8 cellular contexts compared by ENCODE assay signal in the genomic region with DNA sequence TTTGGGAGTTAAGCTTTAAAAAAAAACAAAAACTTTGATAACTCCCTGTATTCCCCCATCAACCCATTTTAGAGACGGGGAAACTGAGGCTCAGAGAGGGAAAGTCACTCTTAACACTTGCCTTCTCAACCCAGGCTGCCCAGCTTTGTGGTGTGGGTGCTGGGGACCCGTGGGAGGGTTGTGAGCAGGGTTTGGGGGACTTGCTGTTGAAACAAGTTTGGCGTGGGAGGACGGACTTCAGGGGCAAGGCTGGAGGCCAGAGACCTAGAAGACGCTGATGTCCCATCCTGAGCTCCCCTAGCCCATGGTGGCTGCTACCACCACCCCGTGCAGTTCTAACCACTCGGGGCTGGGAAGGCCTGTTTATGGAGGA. TPM values are rescaled to one million over a fixed set of nuclear protein-coding genes. Genes with fewer than 3 reads are reported as not detected.
DNase-seq lines count a peak whose midpoint lies in the region; ATAC-seq and TF ChIP-seq lines count a peak whose summit lies in the region.

No MANE protein-coding gene starts in this region.

- peaks cover 3 to 41% (median 39%) of the 10 kb centered on the region in 4 donors for H3K36me3 ChIP-seq in stomach

- CTCF ChIA-PET in activated CD8-positive, alpha-beta T cell treated with anti-CD3 and anti-CD28 coated beads for 36 hours (lab: Charles Lee), result interaction anchor here (1.0 to 2.1 kb wide), 4 partner anchors 42 to 195 kb away, joined by 3 to 7 read pairs (median 4); a partner anchor contains a TSS

- peak overlapping the region; percentile 35 to 93 (median 90) for H3K27ac ChIP-seq in stomach

- H3K4me3 Mint-ChIP-seq in T-helper 1 cell treated with Interleukin-12 subunit alpha and Interleukin-12 subunit beta and Interleukin-4 antibody, amounts not matched to agents 30 μg/mL and 1 μg/mL, for 36 hours, result peak overlapping the region; percentile 88
- peak overlapping the region; percentile 85 for H3K4me3 Mint-ChIP-seq in activated CD8-positive, alpha-beta T cell treated with anti-CD3 and anti-CD28 coated beads for 36 hours
- peak overlapping the region; percentile 84 to 99 (median 98) for H3K4me3 Mint-ChIP-seq in immature natural killer cell

- no peak for TF ChIP-seq POLR2A in stomach (IDR thresholded peaks at IDR 0.05)

- no peak for TF ChIP-seq EP300 in stomach (IDR thresholded peaks at IDR 0.05)

- TF ChIP-seq CTCF in activated CD8-positive, alpha-beta T cell treated with anti-CD3 and anti-CD28 coated beads for 36 hours (IDR thresholded peaks at IDR 0.05), result no peak
- TF ChIP-seq CTCF in stomach (IDR thresholded peaks at IDR 0.05) (no peak), GM10266 (IDR thresholded peaks at IDR 0.05; ENCODE audit: control insufficient read depth, insufficient read depth, low read depth, missing control alignments) (no peak)

- H3K4me1 ChIP-seq in stomach, result peaks cover 14 to 34% (median 31%) of the 10 kb centered on the region in 4 donors

- ATAC-seq in activated CD8-positive, alpha-beta T cell treated with anti-CD3 and anti-CD28 coated beads for 36 hours, result no peak
- no peak for ATAC-seq in HG02852 (IDR thresholded peaks at IDR 0.05; ENCODE audit: unreplicated experiment)

- peaks cover 17% of the 10 kb centered on the region for H3K4me1 Mint-ChIP-seq in T-helper 1 cell treated with Interleukin-12 subunit alpha and Interleukin-12 subunit beta and Interleukin-4 antibody, amounts not matched to agents 30 μg/mL and 1 μg/mL, for 36 hours (ENCODE audit: low read depth)
- peaks cover 23% of the 10 kb centered on the region for H3K4me1 Mint-ChIP-seq in activated CD8-positive, alpha-beta T cell treated with anti-CD3 and anti-CD28 coated beads for 36 hours (ENCODE audit: low read depth)
- H3K4me1 Mint-ChIP-seq in immature natural killer cell, result peaks cover 33 to 39% of the 10 kb centered on the region in 2 donors

- POLR2A ChIA-PET in activated CD8-positive, alpha-beta T cell treated with anti-CD3 and anti-CD28 coated beads for 36 hours (lab: Charles Lee), result interaction anchor here (0.8 to 1.5 kb wide), 5 partner anchors 39 to 73 kb away, joined by 3 to 5 read pairs (median 3); a partner anchor contains a TSS

- peak overlapping the region in 2 of 4 donors; percentile 93 to 100 for H3K4me3 ChIP-seq in stomach

- intact Hi-C loops in activated CD8-positive, alpha-beta T cell treated with anti-CD3 and anti-CD28 coated beads for 36 hours (cut with micrococcal nuclease), result no loop called here
- intact Hi-C loops in stomach (cut with DNase I; ENCODE audit: low total_unique reads), result no loop called here

- no peaks in the 10 kb centered on the region for H3K27me3 Mint-ChIP-seq in T-helper 1 cell treated with Interleukin-12 subunit alpha and Interleukin-12 subunit beta and Interleukin-4 antibody, amounts not matched to agents 30 μg/mL and 1 μg/mL, for 36 hours (ENCODE audit: low read depth)
- H3K27me3 Mint-ChIP-seq in activated CD8-positive, alpha-beta T cell treated with anti-CD3 and anti-CD28 coated beads for 36 hours, result no peaks in the 10 kb centered on the region
- peaks cover 4 to 10% (median 8%) of the 10 kb centered on the region in 3 donors for H3K27me3 Mint-ChIP-seq in immature natural killer cell (ENCODE audit: low read depth in 3 of 3)

- DNase-seq in T-helper 1 cell (no peak), immature natural killer cell (no peak), stomach (no peak), NCI-H526 treated with DMSO at 0.1 percent for 48 hours (lab: John Stamatoyannopoulos, UW) (no peak), GM10266 (ENCODE audit: extremely low spot score) (no peak)
- no peak for DNase-seq in activated CD8-positive, alpha-beta T cell treated with anti-CD3 and anti-CD28 coated beads for 36 hours

- H3K9me3 Mint-ChIP-seq in T-helper 1 cell treated with Interleukin-12 subunit alpha and Interleukin-12 subunit beta and Interleukin-4 antibody, amounts not matched to agents 30 μg/mL and 1 μg/mL, for 36 hours, result no peaks in the 10 kb centered on the region
- no peaks in the 10 kb centered on the region for H3K9me3 Mint-ChIP-seq in activated CD8-positive, alpha-beta T cell treated with anti-CD3 and anti-CD28 coated beads for 36 hours
- peaks cover 0 to 2% (median 0%) of the 10 kb centered on the region in 6 donors for H3K9me3 Mint-ChIP-seq in immature natural killer cell

- no peaks in the 10 kb centered on the region for H3K27me3 ChIP-seq in stomach

- H3K9me3 ChIP-seq in stomach, result no peaks in the 10 kb centered on the region

- WGBS in stomach, 5 donors, result 53 to 65% (median 56%) methylated on average over 7 of the region's 7 CpGs

- peaks cover 6% of the 10 kb centered on the region for H3K36me3 Mint-ChIP-seq in T-helper 1 cell treated with Interleukin-12 subunit alpha and Interleukin-12 subunit beta and Interleukin-4 antibody, amounts not matched to agents 30 μg/mL and 1 μg/mL, for 36 hours (ENCODE audit: low read depth)
- peaks cover 2% of the 10 kb centered on the region for H3K36me3 Mint-ChIP-seq in activated CD8-positive, alpha-beta T cell treated with anti-CD3 and anti-CD28 coated beads for 36 hours (ENCODE audit: low read depth)
- no peaks in the 10 kb centered on the region for H3K36me3 Mint-ChIP-seq in immature natural killer cell

- no peak overlapping the region for H3K27ac Mint-ChIP-seq in T-helper 1 cell treated with Interleukin-12 subunit alpha and Interleukin-12 subunit beta and Interleukin-4 antibody, amounts not matched to agents 30 μg/mL and 1 μg/mL, for 36 hours
- H3K27ac Mint-ChIP-seq in activated CD8-positive, alpha-beta T cell treated with anti-CD3 and anti-CD28 coated beads for 36 hours, result no peak overlapping the region
- H3K27ac Mint-ChIP-seq in immature natural killer cell, result peak overlapping the region; percentile 96 to 99 (median 98)

RNA-seq across cellular contexts. Expression of a gene that starts 0.7 kb away (rescaled TPM):
- total RNA-seq in activated CD8-positive, alpha-beta T cell treated with anti-CD3 and anti-CD28 coated beads for 36 hours, result 10 to 100 TPM; 25.9 to 28.5 TPM
- 10 to 100 TPM in 1 of 3 donors, 1 to 10 TPM in 2; 1.4 to 18.0 (median 5.6) TPM for polyA plus RNA-seq in immature natural killer cell
- total RNA-seq in stomach, result 100 to 1,000 TPM in 1 of 5 donors, 10 to 100 TPM in 3, 1 to 10 TPM in 1; 9.8 to 180 (median 19.4) TPM
- 10 to 100 TPM; 10.2 to 13.9 (median 12.4) TPM for polyA plus RNA-seq in stomach

RNA-seq across cellular contexts. Expression of a gene that starts 20.7 kb away (rescaled TPM):
- 1 to 10 TPM; 2.7 to 3.0 TPM for total RNA-seq in activated CD8-positive, alpha-beta T cell treated with anti-CD3 and anti-CD28 coated beads for 36 hours
- 1 to 10 TPM; 3.1 to 9.5 (median 3.1) TPM for polyA plus RNA-seq in immature natural killer cell
- 1 to 10 TPM in 1 of 5 donors, under 1 TPM in 1, not detected in 3; 0.37 to 1.0 TPM for total RNA-seq in stomach
- polyA plus RNA-seq in stomach, result 1 to 10 TPM in 2 of 3 donors, under 1 TPM in 1; 0.50 to 2.6 (median 1.2) TPM

RNA-seq across cellular contexts. Expression of a gene that starts 42.1 kb away (rescaled TPM):
- total RNA-seq in activated CD8-positive, alpha-beta T cell treated with anti-CD3 and anti-CD28 coated beads for 36 hours, result under 1 TPM; 0.09 to 0.14 TPM
- polyA plus RNA-seq in immature natural killer cell (under 1 TPM in 2 of 3 donors, not detected in 1; 0.04 to 0.95 TPM), stomach (1 to 10 TPM in 2 of 3 donors, under 1 TPM in 1; 0.75 to 2.0 (median 1.1) TPM)
- 1 to 10 TPM in 1 of 5 donors, not detected in 4; 2.9 TPM for total RNA-seq in stomach

RNA-seq across cellular contexts. Expression of a gene that starts 54.6 kb away (rescaled TPM):
- total RNA-seq in activated CD8-positive, alpha-beta T cell treated with anti-CD3 and anti-CD28 coated beads for 36 hours, result 10 to 100 TPM; 42.7 to 47.3 TPM
- polyA plus RNA-seq in immature natural killer cell, result 10 to 100 TPM; 42.9 to 74.8 (median 60.1) TPM
- total RNA-seq in stomach, result 100 to 1,000 TPM in 3 of 5 donors, 10 to 100 TPM in 2; 39.8 to 638 (median 160) TPM
- polyA plus RNA-seq in stomach, result 100 to 1,000 TPM in 1 of 3 donors, 10 to 100 TPM in 2; 79.5 to 103 (median 80.6) TPM

Comparison
In these comparisons a context has a peak if more than half of its experiments do, and no peak if none do; other contexts are left out.
1. H3K27ac Mint-ChIP-seq: peak in immature natural killer cell (6 of 6); none in T-helper 1 cell treated with Interleukin-12 subunit alpha and Interleukin-12 subunit beta and Interleukin-4 antibody, amounts not matched to agents 30 μg/mL and 1 μg/mL, for 36 hours (single experiment) and activated CD8-positive, alpha-beta T cell treated with anti-CD3 and anti-CD28 coated beads for 36 hours (single experiment).
2. Peak in every context shown above with its lines, with median percentiles within 50 percentile points of each other: H3K4me3 Mint-ChIP-seq.